Comparison of ENCODE assay signal across 8 cellular contexts in the genomic region with DNA sequence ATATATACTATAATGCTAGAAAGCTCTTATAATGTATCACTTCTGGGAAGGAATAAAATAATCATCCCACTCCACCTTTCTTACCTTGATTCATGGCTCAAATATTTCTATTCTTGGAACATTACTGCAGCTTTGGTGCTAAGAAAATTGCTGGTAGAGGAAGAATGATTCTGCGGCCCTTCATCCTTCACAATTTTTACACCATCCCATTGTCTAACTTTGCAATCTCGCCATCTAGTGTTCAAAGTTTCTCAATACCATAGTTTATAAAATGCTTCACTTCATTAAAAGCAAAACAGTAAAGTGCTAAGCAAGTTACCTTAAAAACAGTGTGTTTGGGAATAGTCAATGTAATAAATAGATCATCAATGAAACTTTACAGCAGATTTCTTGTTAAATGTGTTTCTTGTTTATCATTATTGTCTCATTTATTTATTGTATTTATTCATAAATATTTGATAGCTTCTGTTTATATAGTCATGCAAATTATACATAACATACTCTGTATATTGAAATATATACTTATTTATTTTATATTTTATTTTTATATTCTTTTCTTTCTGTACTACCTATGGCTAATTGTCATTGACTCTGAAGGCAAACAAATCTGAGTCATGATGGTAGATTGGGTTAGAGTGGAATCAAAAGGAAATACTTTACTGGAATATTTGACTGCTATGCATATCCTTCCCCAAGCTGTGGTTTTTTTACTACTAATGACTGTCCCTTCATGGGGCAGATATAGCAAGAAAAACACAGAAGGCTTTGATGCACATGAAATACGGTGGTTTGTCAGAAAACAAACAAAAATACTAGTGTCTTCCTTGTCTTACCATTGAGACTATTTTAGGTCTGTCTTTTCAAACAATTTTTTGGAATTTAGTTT.
DNase-seq lines count a peak whose midpoint lies in the region; ATAC-seq and TF ChIP-seq lines count a peak whose summit lies in the region.

No MANE protein-coding gene starts in this region.

- WGBS in aorta, 2 donors, result 28 to 32% methylated on average over 3 of the region's 3 CpGs

- H3K4me1 ChIP-seq in aorta (ENCODE audit: control insufficient read depth in 1 of 2, insufficient read depth in 2 of 2, low read length in 2 of 2), result peaks cover 2 to 5% of the 10 kb centered on the region in 2 donors

- H3K27ac ChIP-seq in aorta (ENCODE audit: low read depth in 1 of 2, low read length in 2 of 2), result no peak overlapping the region

- no peak overlapping the region for H3K4me3 ChIP-seq in astrocyte of the spinal cord (ENCODE audit: low read depth, low read length)
- H3K4me3 ChIP-seq in aorta (ENCODE audit: low read length in 2 of 2), result no peak overlapping the region

- no peaks in the 10 kb centered on the region for H3K27me3 ChIP-seq in aorta (ENCODE audit: control insufficient read depth in 1 of 2, insufficient read depth in 2 of 2, low read length in 1 of 2)

- H3K36me3 ChIP-seq in aorta (ENCODE audit: control insufficient read depth in 1 of 2, insufficient read depth in 2 of 2, low read length in 1 of 2), result no peaks in the 10 kb centered on the region

- intact Hi-C loops in aorta (cut with DNase I), result loop anchor here (2.0 to 10.0 kb wide), 4 partner anchors 104 to 212 kb away; no protein-coding TSS in a partner anchor

- in situ Hi-C loops in astrocyte of the spinal cord (cut with HindIII; ENCODE audit: low sequenced_read_pairs), result no loop called here

- ATAC-seq in HG02588 (IDR thresholded peaks at IDR 0.05; ENCODE audit: unreplicated experiment) (peak; percentile 51), aorta (ENCODE audit: low FRiP score) (peak; percentile 68)

- TF ChIP-seq CTCF in GM10266 (IDR thresholded peaks at IDR 0.05; ENCODE audit: control insufficient read depth, insufficient read depth, low read depth, missing control alignments) (peak; percentile 44), astrocyte of the spinal cord (IDR thresholded peaks at IDR 0.05; ENCODE audit: low read depth, low read length) (peak; percentile 50)

- H3K9me3 ChIP-seq in aorta (ENCODE audit: control insufficient read depth, low read length), result no peaks in the 10 kb centered on the region

- DNase-seq in GM10266 (ENCODE audit: extremely low spot score), result peak; percentile 18
- peak; percentile 10 for DNase-seq in NCI-H2107 treated with DMSO at 0.1 percent for 48 hours (lab: John Stamatoyannopoulos, UW; ENCODE audit: unreplicated experiment)
- peak; percentile 74 for DNase-seq in astrocyte of the spinal cord (ENCODE audit: low read depth, low spot score)
- peak; percentile 87 for DNase-seq in left kidney (ENCODE audit: low read depth, low spot score)
- no peak for DNase-seq in aorta
- no peak for DNase-seq in effector CD8-positive, alpha-beta T cell (lab: John Stamatoyannopoulos, UW)
- DNase-seq in effector CD4-positive, alpha-beta T cell, result no peak

Comparison
In these comparisons a context has a peak if more than half of its experiments do, and no peak if none do; other contexts are left out.
1. DNase-seq: peak in GM10266 (single experiment), NCI-H2107 treated with DMSO at 0.1 percent for 48 hours (single experiment), astrocyte of the spinal cord (single experiment) and left kidney (single experiment); none in aorta (0 of 2), effector CD8-positive, alpha-beta T cell (single experiment) and effector CD4-positive, alpha-beta T cell (single experiment).